10 cellular contexts compared by ENCODE assay signal in genomic region chr2:233356546-233357308, GRCh38. TPM values are rescaled to one million over a fixed set of nuclear protein-coding genes. Genes with fewer than 3 reads are reported as not detected.
DNase-seq lines count a peak whose midpoint lies in the region; ATAC-seq, FAIRE-seq and TF ChIP-seq lines count a peak whose summit lies in the region.
"Had no signal": no experiment of that assay in that cellular context is flagged by ENCODE, and none has a peak within 500 bp of the region (broad histone marks: within the 10 kb centered on the region; RNA-seq: fewer than 3 reads in every experiment).

No MANE protein-coding gene starts in this region.

- H3F3A ChIP-seq in neural progenitor cell (ENCODE audit: low read depth): peaks cover 5% of the 10 kb centered on the region

- H4K20me1 ChIP-seq in GM12878 (ENCODE audit: control insufficient read depth, insufficient read depth) (no peaks in the 10 kb centered on the region), neural progenitor cell (ENCODE audit: low read depth) (peaks cover 21% of the 10 kb centered on the region)

- H3K36me3 ChIP-seq in GM12878 (ENCODE audit: control insufficient read depth in 2 of 2, insufficient read depth in 2 of 2, low read length in 1 of 2) (0 out of 4 replicates have a peak, but pooled peaks cover 0 to 4% of the 10 kb centered on the region in 2 experiments), neural progenitor cell (no peaks in the 10 kb centered on the region)

- DNase-seq in G401 (ENCODE audit: low spot score) (peak; percentile 50), GM12878 (ENCODE audit: low read depth, low spot score) (no peak), neural progenitor cell (ENCODE audit: low spot score) (no peak), NCI-H2029 treated with DMSO at 0.1 percent for 48 hours (lab: John Stamatoyannopoulos, UW) (no peak), cerebellar nuclear complex (lab: John Stamatoyannopoulos, UW) (no peak), activated gamma-delta T cell (lab: John Stamatoyannopoulos, UW) (no peak)
- DNase-seq: amniotic stem cell had no signal

- intact Hi-C loops in GM12878 (cut with micrococcal nuclease; ENCODE audit: unreplicated experiment): no loop called here

- BruUV-seq in GM12878 (replicated peaks; lab: Mats Ljungman, UMichigan): no TSS peak

- SMC1A ChIA-PET in GM12878 (lab: Charles Lee; ENCODE audit: uncharacterized antibody, unreplicated experiment): interaction anchor here (0.8 to 1.7 kb wide), 11 partner anchors 9 to 87 kb away, joined by 3 to 7 read pairs (median 5); no protein-coding TSS in a partner anchor

- H3K4me3 Mint-ChIP-seq in IgD-negative memory B cell (peak overlapping the region; percentile 94 to 98 (median 96)), neural progenitor cell (peak overlapping the region; percentile 86)

- in situ Hi-C loops in G401 (cut with HindIII; ENCODE audit: low sequenced_read_pairs): no loop called here
- in situ Hi-C loops in GM12878 (cut with MboI): no loop called here

- CTCF ChIA-PET in GM12878 (lab: Yijun Ruan, JAX): interaction anchor here (0.9 to 2.6 kb wide), 8 partner anchors 9 to 87 kb away, joined by 3 to 21 read pairs (median 5); no protein-coding TSS in a partner anchor

- TF ChIP-seq RAD21 in GM12878 (IDR thresholded peaks at IDR 0.05; ENCODE audit: insufficient read depth, low read depth, low read length): no peak

- no peak for TF ChIP-seq EP300 in GM12878 (IDR thresholded peaks at IDR 0.05; ENCODE audit: borderline replicate concordance in 1 of 2, control insufficient read depth in 1 of 2, low read depth in 2 of 2, low read length in 2 of 2)

- FAIRE-seq in GM12878 (lab: Jason Lieb, UNC): no peak

- H3K4me1 ChIP-seq in GM12878 (ENCODE audit: control insufficient read depth, insufficient read depth, low read length): peaks cover 24% of the 10 kb centered on the region
- H3K4me1 ChIP-seq in neural progenitor cell: no peaks in the 10 kb centered on the region

- POLR2A ChIA-PET in GM12878 (lab: Charles Lee): interaction anchor here (0.6 to 1.3 kb wide), 4 partner anchors 12 to 62 kb away, joined by 3 to 4 read pairs (median 3); no protein-coding TSS in a partner anchor

- H3K4me1 Mint-ChIP-seq in IgD-negative memory B cell (peaks cover 57 to 69% (median 57%) of the 10 kb centered on the region in 3 donors), neural progenitor cell (peaks cover 36% of the 10 kb centered on the region)

- WGBS in GM12878 (ENCODE audit: insufficient coverage, insufficient replicate concordance, low lambda C conversion rate, missing lambda C conversion rate): 36% methylated on average over 4 of the region's 4 CpGs

- no peak overlapping the region for H3K27ac ChIP-seq in GM12878 (ENCODE audit: control insufficient read depth, insufficient read depth)
- H3K27ac ChIP-seq in neural progenitor cell: no peak overlapping the region

- peak overlapping the region; percentile 45 to 90 (median 86) for H3K27ac Mint-ChIP-seq in IgD-negative memory B cell
- H3K27ac Mint-ChIP-seq in neural progenitor cell: no peak overlapping the region

- peak overlapping the region; percentile 71 for H3K4me2 ChIP-seq in GM12878 (ENCODE audit: control insufficient read depth, insufficient read depth)
- no peak overlapping the region for H3K4me2 ChIP-seq in neural progenitor cell

- H3K9ac ChIP-seq in GM12878 (ENCODE audit: control insufficient read depth, insufficient read depth, low read length) (no peak overlapping the region), neural progenitor cell (no peak overlapping the region)

- RAD21 ChIA-PET in GM12878 (lab: Charles Lee; ENCODE audit: unreplicated experiment): interaction anchor here (0.6 to 1.7 kb wide), 8 partner anchors 19 to 164 kb away, joined by 3 to 5 read pairs (median 3); no protein-coding TSS in a partner anchor

- H3K36me3 Mint-ChIP-seq in IgD-negative memory B cell (peaks cover 7% of the 10 kb centered on the region), neural progenitor cell (peaks cover 20% of the 10 kb centered on the region)

- no peaks in the 10 kb centered on the region for H3K27me3 Mint-ChIP-seq in IgD-negative memory B cell
- H3K27me3 Mint-ChIP-seq in neural progenitor cell (ENCODE audit: insufficient read depth, low read depth): peaks cover 6% of the 10 kb centered on the region

- peak; percentile 20 for ATAC-seq in GM12878

- H2AFZ ChIP-seq in GM12878 (ENCODE audit: control insufficient read depth, low read depth, low read length): no peak overlapping the region
- H2AFZ ChIP-seq in neural progenitor cell (replicated peaks): no peak overlapping the region

- TF ChIP-seq POLR2A in GM12878 (IDR thresholded peaks at IDR 0.05; ENCODE audit: low read depth, low read length): no peak

- H3K79me2 ChIP-seq in GM12878 (ENCODE audit: control insufficient read depth, insufficient read depth, low read length): peaks cover 65% of the 10 kb centered on the region
- H3K79me2 ChIP-seq in neural progenitor cell (ENCODE audit: low read depth): peaks cover 18% of the 10 kb centered on the region

- H3K9me3 Mint-ChIP-seq in IgD-negative memory B cell: no peaks in the 10 kb centered on the region
- H3K9me3 Mint-ChIP-seq in neural progenitor cell: peaks cover 6% of the 10 kb centered on the region

- H3K4me3 ChIP-seq in GM12878 (peak overlapping the region; percentile 85), neural progenitor cell (no peak overlapping the region)

- TF ChIP-seq CTCF in GM12878 (IDR thresholded peaks at IDR 0.05 in 2 of 3, conservative IDR thresholded peaks at IDR 0.05 in 1 of 3; ENCODE audit: control insufficient read depth in 2 of 3, extremely low read depth in 1 of 3, insufficient read depth in 1 of 3, low read depth in 3 of 3, low read length in 3 of 3) (no peak), neural progenitor cell (IDR thresholded peaks at IDR 0.05) (no peak)

- H3K27me3 ChIP-seq in GM12878 (replicated peaks in 1 of 2; ENCODE audit: control insufficient read depth in 2 of 2, insufficient read depth in 2 of 2, low read length in 1 of 2) (no peaks in the 10 kb centered on the region), neural progenitor cell (peaks cover 40% of the 10 kb centered on the region)

- H3K9me3 ChIP-seq in GM12878 (replicated peaks; ENCODE audit: control insufficient read depth, insufficient read depth, low read length) (no peaks in the 10 kb centered on the region; the same call in 2 of the 3 replicates), neural progenitor cell (ENCODE audit: low read depth) (no peaks in the 10 kb centered on the region)

TF ChIP-seq in GM12878, 131 proteins besides CTCF, POLR2A, EP300 and RAD21 (continues in another document):
- TF ChIP-seq CBFB (IDR thresholded peaks at IDR 0.05; ENCODE audit: low read depth): no peak
- no peak for TF ChIP-seq KLF5 (IDR thresholded peaks at IDR 0.05; ENCODE audit: partially characterized antibody)
- no peak for TF ChIP-seq RBBP5 (conservative IDR thresholded peaks at IDR 0.05)
- TF ChIP-seq SMC3 (IDR thresholded peaks at IDR 0.05; ENCODE audit: borderline replicate concordance, low read length): no peak
- no peak for TF ChIP-seq ZBED1 (IDR thresholded peaks at IDR 0.05; ENCODE audit: borderline replicate concordance)

RNA-seq across cellular contexts. Expression of gene DGKD, which starts 2.4 kb away (rescaled TPM):
- 15.6 and 20.4 TPM in 2 replicates for total RNA-seq in G401 (2014; rRNA removed; shearing (Covaris generic))
- polyA plus RNA-seq in IgD-negative memory B cell (44.9 TPM), GM12878 (2011; rRNA removed) (12.0 and 15.4 TPM in 2 replicates), GM12878 (2014; fragmentation: Illumina TruSeq; extraction: Trizol) (18.6 and 28.5 TPM in 2 replicates), GM12878 (2014; fragmentation: Nextera tagmentation; extraction: Ambion mirVana) (1 to 10 TPM; 2.7 to 3.1 TPM), GM12878 (2014; rRNA removed) (53.5 and 57.9 TPM in 2 replicates), GM12878 (2016; fragmentation: Nextera tagmentation; extraction: Ambion mirVana) (10 to 100 TPM; 29.2 to 32.1 TPM)
- total RNA-seq in GM12878 (2013; cell fraction: nucleolus; rRNA removed): 96.2 and 112 TPM in 2 replicates
- total RNA-seq in GM12878 (2014; rRNA removed) (22.6 and 29.2 TPM in 2 replicates), GM12878 (2014; rRNA removed; fragmentation: Illumina TruSeq; extraction: Trizol) (25.2 and 25.6 TPM in 2 replicates), GM12878 (2021) (81.9 and 82.7 TPM in 2 replicates), neural progenitor cell (ENCODE audit: low replicate concordance) (10.9 and 22.0 TPM in 2 replicates)
- polyA plus RNA-seq in GM12878 (2011; ENCODE audit: low read depth): 55.1 TPM
- polyA plus RNA-seq in GM12878 (2011; cell fraction: cytosol; rRNA removed): 7.8 and 9.9 TPM in 2 replicates
- 110 and 119 TPM in 2 replicates for polyA plus RNA-seq in GM12878 (2011; cell fraction: nucleus; rRNA removed)
- 70.0 and 82.2 TPM in 2 replicates for polyA plus RNA-seq in GM12878 (2012)
- 25.9 and 28.8 TPM in 2 replicates for polyA minus RNA-seq in GM12878 (2011; rRNA and poly(A)+ RNA removed)
- polyA minus RNA-seq in GM12878 (2011; cell fraction: cytosol; rRNA and poly(A)+ RNA removed): 4.5 and 6.2 TPM in 2 replicates
- 16.9 and 28.6 TPM in 2 replicates for polyA minus RNA-seq in GM12878 (2011; cell fraction: nucleus; rRNA and poly(A)+ RNA removed)

RNA-seq across cellular contexts. Expression of gene SAG, which starts 49.1 kb away (rescaled TPM):
- 0.80 TPM in 1 of 2 replicates, not detected in the other for total RNA-seq in G401 (2014; rRNA removed; shearing (Covaris generic))
- polyA plus RNA-seq in IgD-negative memory B cell (not detected), GM12878 (2011; rRNA removed) (not detected in 2 replicates), GM12878 (2014; fragmentation: Illumina TruSeq; extraction: Trizol) (0.06 TPM in 1 of 2 replicates, not detected in the other), GM12878 (2014; fragmentation: Nextera tagmentation; extraction: Ambion mirVana) (under 1 TPM in 1 of 2 experiments, not detected in 1; 0.47 TPM), GM12878 (2014; rRNA removed) (not detected in 2 replicates), GM12878 (2016; fragmentation: Nextera tagmentation; extraction: Ambion mirVana) (not detected)
- total RNA-seq in GM12878 (2013; cell fraction: nucleolus; rRNA removed): 0.08 and 0.10 TPM in 2 replicates
- total RNA-seq in GM12878 (2014; rRNA removed) (not detected in 2 replicates), GM12878 (2014; rRNA removed; fragmentation: Illumina TruSeq; extraction: Trizol) (not detected in 2 replicates), GM12878 (2021) (0.69 TPM in 1 of 2 replicates, not detected in the other), neural progenitor cell (ENCODE audit: low replicate concordance) (0.03 TPM in 1 of 2 replicates, not detected in the other)
- polyA plus RNA-seq in GM12878 (2011; ENCODE audit: low read depth): 0.09 TPM
- polyA plus RNA-seq in GM12878 (2011; cell fraction: cytosol; rRNA removed): 0.01 TPM in 1 of 2 replicates, not detected in the other
- not detected in 2 replicates for polyA plus RNA-seq in GM12878 (2011; cell fraction: nucleus; rRNA removed)
- 0.04 and 0.48 TPM in 2 replicates for polyA plus RNA-seq in GM12878 (2012)
- not detected in 2 replicates for polyA minus RNA-seq in GM12878 (2011; rRNA and poly(A)+ RNA removed)
- polyA minus RNA-seq in GM12878 (2011; cell fraction: cytosol; rRNA and poly(A)+ RNA removed): not detected in 2 replicates
- polyA minus RNA-seq in GM12878 (2011; cell fraction: nucleus; rRNA and poly(A)+ RNA removed): not detected in 2 replicates
- total RNA-seq: mucosa of gallbladder; T-helper 1 cell treated with Interleukin-12 subunit alpha and Interleukin-12 subunit beta and Interleukin-4 antibody, amounts not matched to agents 30 ng/mL and 1 ng/mL, for 36 hours had no signal
